8 cellular contexts compared by ENCODE assay signal in the genomic region with DNA sequence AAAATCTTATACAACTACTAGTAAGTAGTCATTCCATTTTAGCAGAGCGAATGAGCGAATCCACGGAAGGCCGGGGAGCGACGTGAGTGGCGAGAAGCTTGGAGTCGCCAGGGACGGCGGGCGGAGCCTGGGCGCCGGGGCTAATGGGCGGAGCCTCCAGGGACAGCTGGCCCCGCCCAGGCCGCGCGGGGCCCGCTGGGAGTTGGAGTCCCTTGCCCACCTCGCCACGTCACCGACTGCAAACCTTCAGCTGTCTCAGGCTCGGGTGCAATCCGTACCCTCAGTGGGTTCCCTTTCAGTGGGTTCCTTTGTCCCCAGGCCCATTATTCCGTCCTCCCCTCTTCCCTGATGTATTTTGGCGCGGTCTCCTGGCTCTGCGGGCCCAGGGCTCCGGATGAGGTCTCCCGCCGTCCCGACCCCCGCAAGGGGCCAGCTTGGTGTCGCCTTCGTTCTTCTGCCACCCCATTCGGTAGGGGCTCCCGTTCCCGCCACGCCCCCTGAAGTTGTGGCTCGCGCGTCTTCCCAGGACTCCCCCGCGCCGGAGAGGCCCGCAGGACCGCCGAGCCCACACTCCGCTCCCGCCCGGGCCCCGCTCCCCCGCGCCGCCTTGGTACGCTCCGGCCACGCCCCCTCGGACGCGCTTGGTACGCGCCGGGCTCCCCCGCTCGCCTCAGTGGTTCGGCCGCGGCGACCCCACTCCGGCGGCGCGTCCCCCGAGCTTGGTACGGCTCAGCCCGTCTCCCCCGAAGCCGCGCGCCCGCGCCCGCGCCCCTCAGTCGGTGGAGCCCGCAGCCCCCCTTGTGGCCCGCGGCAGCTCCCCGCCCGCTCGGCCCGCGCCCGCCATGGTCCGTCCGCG. TPM values are rescaled to one million over a fixed set of nuclear protein-coding genes. Genes with fewer than 3 reads are reported as not detected.
DNase-seq lines count a peak whose midpoint lies in the region; ATAC-seq and TF ChIP-seq lines count a peak whose summit lies in the region.

A gene (plus strand): TSS at position 673 of the 856 bp plus-strand sequence.

- CTCF ChIA-PET in Caco-2 (lab: Charles Lee), result interaction anchor here (0.6 to 1.1 kb wide), 4 partner anchors 12 to 170 kb away, joined by 3 to 7 read pairs (median 4); no protein-coding TSS in a partner anchor

- H3F3A ChIP-seq in OCI-LY1 (ENCODE audit: insufficient read depth, low read length), result no peaks in the 10 kb centered on the region

- no peaks in the 10 kb centered on the region for H3K27me3 Mint-ChIP-seq in Caco-2 (ENCODE audit: insufficient read depth, unreplicated experiment)

- H3K4me3 ChIP-seq in Caco-2 (ENCODE audit: low read depth, low read length) (peak within 1 kb of the TSS; percentile 73), OCI-LY1 (ENCODE audit: low read depth, low read length, poor library complexity, severe bottlenecking) (peak within 1 kb of the TSS; percentile 81), mononuclear cell (ENCODE audit: low read length) (peak within 1 kb of the TSS; percentile 90)

- H3K9ac ChIP-seq in OCI-LY1 (ENCODE audit: low read length), result peak within 1 kb of the TSS; percentile 76

- intact Hi-C loops in Caco-2 (cut with micrococcal nuclease; ENCODE audit: unreplicated experiment), result loop anchor here (1.0 to 5.0 kb wide), 3 partner anchors 19 to 83 kb away; a partner anchor contains a TSS

- TF ChIP-seq CTCF in Caco-2 (IDR thresholded peaks at IDR 0.05; ENCODE audit: insufficient read depth in 1 of 2, low read depth in 1 of 2, low read length in 1 of 2, severe bottlenecking in 1 of 2, unreplicated experiment in 1 of 2) (no peak), OCI-LY1 (IDR thresholded peaks at IDR 0.05; ENCODE audit: low read length) (no peak)

- peaks cover 63% of the 10 kb centered on the region for H3K36me3 Mint-ChIP-seq in Caco-2 (ENCODE audit: insufficient read depth, unreplicated experiment)

- no peak within 1 kb of the TSS for H2AFZ ChIP-seq in OCI-LY1 (ENCODE audit: low read length)

- TSS peak; percentile 44 for BruUV-seq in Caco-2 (replicated peaks; lab: Mats Ljungman, UMichigan)

- H3K79me2 ChIP-seq in OCI-LY1 (ENCODE audit: insufficient read depth, low read length), result peaks cover 25% of the 10 kb centered on the region

- H3K4me1 Mint-ChIP-seq in Caco-2 (ENCODE audit: low read depth, unreplicated experiment), result peaks cover 17% of the 10 kb centered on the region

- POLR2A ChIA-PET in Caco-2 (lab: Charles Lee), result interaction anchor here (0.5 to 1.7 kb wide), 11 partner anchors 15 to 1227 kb away, joined by 3 to 17 read pairs (median 6); a partner anchor contains a TSS

- H3K27ac Mint-ChIP-seq in Caco-2 (ENCODE audit: unreplicated experiment), result peak within 1 kb of the TSS; percentile 97

- H3K9me2 ChIP-seq in OCI-LY1 (ENCODE audit: low read depth, low read length), result no peaks in the 10 kb centered on the region

- no peaks in the 10 kb centered on the region for H3K9me3 ChIP-seq in Caco-2
- H3K9me3 ChIP-seq in OCI-LY1 (ENCODE audit: low read length), result 0 out of 2 replicates have a peak, but pooled peaks cover 3% of the 10 kb centered on the region
- no peaks in the 10 kb centered on the region for H3K9me3 ChIP-seq in mononuclear cell (ENCODE audit: low read depth, low read length)

- peak; percentile 74 for ATAC-seq in GM21447 (IDR thresholded peaks at IDR 0.05; ENCODE audit: unreplicated experiment)

- no peaks in the 10 kb centered on the region for H3K27me3 ChIP-seq in Caco-2 (replicated peaks; ENCODE audit: control insufficient read depth, insufficient read depth, low read length)
- H3K27me3 ChIP-seq in OCI-LY1 (ENCODE audit: insufficient read depth, low read length), result no peaks in the 10 kb centered on the region
- peaks cover 4% of the 10 kb centered on the region for H3K27me3 ChIP-seq in mononuclear cell (ENCODE audit: insufficient read depth, low read length)

- peaks cover 16% of the 10 kb centered on the region for H3K9me3 Mint-ChIP-seq in Caco-2 (ENCODE audit: unreplicated experiment)

- H3K27ac ChIP-seq in OCI-LY1 (ENCODE audit: low read depth, low read length, poor library complexity, severe bottlenecking), result peak within 1 kb of the TSS; percentile 92

- peak within 1 kb of the TSS; percentile 82 for H3K4me3 Mint-ChIP-seq in Caco-2 (ENCODE audit: unreplicated experiment)

- H4K20me1 ChIP-seq in OCI-LY1 (ENCODE audit: insufficient read depth, low read length), result no peaks in the 10 kb centered on the region

- H3K36me3 ChIP-seq in Caco-2 (ENCODE audit: control insufficient read depth, insufficient read depth, low read length), result peaks cover 5% of the 10 kb centered on the region; the same call in 1 of the 2 replicates
- H3K36me3 ChIP-seq in OCI-LY1 (ENCODE audit: insufficient read depth, low read length), result peaks cover 16% of the 10 kb centered on the region; the same call in 1 of the 2 replicates

- H3K4me2 ChIP-seq in OCI-LY1 (ENCODE audit: low read length), result peak within 1 kb of the TSS; percentile 98

- DNase-seq in Caco-2 (peak; percentile 94 to 96), HuH-7 (ENCODE audit: low spot score) (peak; percentile 97), epidermal melanocyte (ENCODE audit: insufficient read length, low spot score) (peak; percentile 95)
- DNase-seq in activated CD8-positive, alpha-beta memory T cell treated with anti-CD3 and anti-CD28 coated beads, Interleukin-2, amount 50 U/mL, for 48 hours, result peak; percentile 97
- peak; percentile 80 to 85 for DNase-seq in stimulated activated CD8-positive, alpha-beta memory T cell treated with anti-CD3 and anti-CD28 coated beads, Interleukin-2, amount 100 ng/mL, for 48 hours (ENCODE audit: low read depth in 2 of 2)

- H3K4me1 ChIP-seq in Caco-2, result peaks cover 14% of the 10 kb centered on the region
- H3K4me1 ChIP-seq in OCI-LY1 (ENCODE audit: insufficient read depth, low read length, severe bottlenecking), result peaks cover 41% of the 10 kb centered on the region
- peaks cover 44% of the 10 kb centered on the region for H3K4me1 ChIP-seq in mononuclear cell (ENCODE audit: insufficient read depth, low read length)

RNA-seq across cellular contexts. Expression of the gene that starts here (rescaled TPM):
- total RNA-seq in Caco-2 (2022), result 209 and 224 TPM in 2 replicates
- total RNA-seq in mononuclear cell, result 26.1 TPM

Comparison
In these comparisons a context has a peak if more than half of its experiments do, and no peak if none do; other contexts are left out.
1. Peak in every context shown above with its lines: DNase-seq, ATAC-seq, H3K4me3 ChIP-seq and H3K27ac ChIP-seq.